Comparison of ENCODE assay signal across 8 cellular contexts in the genomic region with DNA sequence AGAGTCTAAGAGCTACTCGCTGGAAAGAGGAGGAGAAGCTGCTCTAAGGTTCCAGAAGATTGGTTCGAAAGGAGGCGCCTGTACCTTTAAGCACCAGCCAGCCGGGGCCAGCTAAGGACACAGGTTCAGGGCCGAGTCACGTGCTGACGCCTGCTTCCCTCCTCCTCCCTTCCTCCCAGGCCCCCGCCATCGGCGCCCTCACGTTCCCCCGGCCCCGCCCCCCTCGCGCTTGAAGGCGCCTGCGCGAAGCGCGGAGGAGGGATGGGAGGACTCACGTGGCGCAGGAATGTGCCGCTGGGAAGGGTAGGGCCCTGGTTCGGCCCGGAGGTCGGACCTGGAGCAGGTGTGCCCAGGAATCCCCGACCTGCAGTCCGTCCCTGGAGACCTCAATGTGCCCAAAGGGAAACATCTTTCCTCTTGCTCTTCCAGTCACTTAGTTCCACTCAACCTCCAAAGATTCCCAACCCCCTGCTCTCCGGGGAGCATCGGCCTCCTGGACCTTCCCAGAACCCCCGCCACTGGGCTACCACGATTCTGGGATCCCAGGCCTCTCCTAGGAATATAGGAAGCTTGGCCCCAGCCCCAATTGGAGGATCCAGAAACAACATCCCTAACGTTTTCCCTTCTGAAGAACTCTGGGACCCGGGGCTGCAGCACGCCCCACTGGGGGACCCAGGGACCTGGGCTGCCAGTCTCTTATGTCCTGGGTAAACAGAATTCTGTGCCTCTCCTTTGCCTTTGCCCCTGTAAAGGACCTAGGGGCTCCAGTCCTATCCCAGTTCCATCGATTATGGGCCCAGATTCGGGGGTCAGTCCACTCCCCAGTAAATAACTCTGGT.
DNase-seq lines count a peak whose midpoint lies in the region; ATAC-seq and TF ChIP-seq lines count a peak whose summit lies in the region.

No MANE protein-coding gene starts in this region.

- ATAC-seq in GM18861 (IDR thresholded peaks at IDR 0.05; ENCODE audit: unreplicated experiment) (peak; percentile 25), memory B cell (ENCODE audit: low read depth) (no peak)

- H3K4me1 Mint-ChIP-seq in memory B cell = peaks cover 33% of the 10 kb centered on the region

- H3K27ac Mint-ChIP-seq in memory B cell = peak overlapping the region; percentile 92

- peak overlapping the region; percentile 100 for H3K27ac ChIP-seq in 22Rv1

- peak overlapping the region; percentile 73 for H3K4me3 Mint-ChIP-seq in memory B cell

- peaks cover 13% of the 10 kb centered on the region for H3K36me3 Mint-ChIP-seq in memory B cell

- no peaks in the 10 kb centered on the region for H3K27me3 Mint-ChIP-seq in memory B cell

- DNase-seq in HUDEP-2 (lab: John Stamatoyannopoulos, UW; ENCODE audit: unreplicated experiment in 76 of 76) (peak in 74 of 76 experiments; percentile 51 to 99 (median 98)), NOMO-1 treated with dmso at 0.1 percent for 144 hours (lab: John Stamatoyannopoulos, UW; ENCODE audit: unreplicated experiment) (peak; percentile 93), memory B cell (ENCODE audit: low spot score in 2 of 2) (peak; percentile 73)
- DNase-seq in activated CD8-positive, alpha-beta memory T cell treated with anti-CD3 and anti-CD28 coated beads for 48 hours (ENCODE audit: low read depth in 2 of 3, low spot score in 2 of 3) = peak in 2 of 3 experiments; percentile 77 to 84
- DNase-seq in effector CD8-positive, alpha-beta T cell (lab: John Stamatoyannopoulos, UW) = peak; percentile 89
- peak; percentile 88 to 91 (median 91) for DNase-seq in stimulated activated CD4-positive, alpha-beta T cell treated with anti-CD3 and anti-CD28 coated beads, TNF-alpha, amount 100 ng/mL, for 48 hours (ENCODE audit: low read depth in 3 of 3)

- peaks cover 3% of the 10 kb centered on the region for H3K9me3 Mint-ChIP-seq in memory B cell

- no peak for TF ChIP-seq CTCF in 22Rv1 (IDR thresholded peaks at IDR 0.05)
